In the genomic region with DNA sequence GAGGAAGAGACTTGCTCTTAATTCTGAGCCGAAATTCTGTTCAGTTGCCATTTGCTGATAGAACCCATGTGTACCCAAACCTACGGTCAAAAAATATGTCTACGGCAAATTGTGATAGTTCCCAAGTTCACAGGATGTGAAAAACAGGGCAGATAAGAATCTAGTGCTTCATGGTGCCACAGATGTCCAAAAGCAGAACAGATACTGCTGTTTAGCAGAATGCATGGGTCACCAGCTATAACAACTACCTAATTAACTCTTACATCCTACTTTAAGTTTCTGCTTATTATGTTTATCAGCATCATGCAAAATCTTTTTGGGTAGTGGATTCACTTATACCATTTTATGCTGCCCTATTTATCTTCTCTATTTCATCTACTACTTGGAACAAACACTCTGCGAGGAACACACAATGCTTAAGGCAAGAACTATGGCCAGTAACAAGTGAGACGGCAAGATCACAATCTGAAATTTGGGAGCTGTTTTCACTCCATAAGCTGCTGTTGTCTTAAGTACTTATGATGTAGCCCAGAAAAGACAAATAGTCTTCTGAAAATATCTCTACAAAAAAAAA, we compare ENCODE assay signal across 1 cellular context.
A peak's percentile ranks its signal among the peaks of the same experiment; 100 is the strongest.
TF ChIP-seq lines count a peak whose summit lies in the region.

No MANE protein-coding gene starts in this region.

TF ChIP-seq in SK-N-SH, 30 proteins besides CTCF, POLR2A, EP300 and RAD21 (continued from another document):
- TF ChIP-seq, protein P1, sequence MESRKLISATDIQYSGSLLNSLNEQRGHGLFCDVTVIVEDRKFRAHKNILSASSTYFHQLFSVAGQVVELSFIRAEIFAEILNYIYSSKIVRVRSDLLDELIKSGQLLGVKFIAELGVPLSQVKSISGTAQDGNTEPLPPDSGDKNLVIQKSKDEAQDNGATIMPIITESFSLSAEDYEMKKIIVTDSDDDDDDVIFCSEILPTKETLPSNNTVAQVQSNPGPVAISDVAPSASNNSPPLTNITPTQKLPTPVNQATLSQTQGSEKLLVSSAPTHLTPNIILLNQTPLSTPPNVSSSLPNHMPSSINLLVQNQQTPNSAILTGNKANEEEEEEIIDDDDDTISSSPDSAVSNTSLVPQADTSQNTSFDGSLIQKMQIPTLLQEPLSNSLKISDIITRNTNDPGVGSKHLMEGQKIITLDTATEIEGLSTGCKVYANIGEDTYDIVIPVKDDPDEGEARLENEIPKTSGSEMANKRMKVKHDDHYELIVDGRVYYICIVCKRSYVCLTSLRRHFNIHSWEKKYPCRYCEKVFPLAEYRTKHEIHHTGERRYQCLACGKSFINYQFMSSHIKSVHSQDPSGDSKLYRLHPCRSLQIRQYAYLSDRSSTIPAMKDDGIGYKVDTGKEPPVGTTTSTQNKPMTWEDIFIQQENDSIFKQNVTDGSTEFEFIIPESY (IDR thresholded peaks at IDR 0.05; ENCODE audit: borderline replicate concordance, low read depth) = no peak
- 0 out of 2 replicates have a peak, but pooled peaks have one; percentile 38 for TF ChIP-seq MXI1 (IDR thresholded peaks at IDR 0.05; ENCODE audit: low read depth, low read length)
- TF ChIP-seq, protein P2, sequence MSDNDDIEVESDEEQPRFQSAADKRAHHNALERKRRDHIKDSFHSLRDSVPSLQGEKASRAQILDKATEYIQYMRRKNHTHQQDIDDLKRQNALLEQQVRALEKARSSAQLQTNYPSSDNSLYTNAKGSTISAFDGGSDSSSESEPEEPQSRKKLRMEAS (IDR thresholded peaks at IDR 0.05; ENCODE audit: low read depth) = no peak
- TF ChIP-seq SMC3 (IDR thresholded peaks at IDR 0.05; ENCODE audit: low read depth, low read length) = no peak
- TF ChIP-seq JUND (IDR thresholded peaks at IDR 0.05) = no peak
- TF ChIP-seq GABPA (IDR thresholded peaks at IDR 0.05; ENCODE audit: low read depth) = no peak
- no peak for TF ChIP-seq ELF1 (IDR thresholded peaks at IDR 0.05)
- TF ChIP-seq TCF12 (IDR thresholded peaks at IDR 0.05) = peak; percentile 14; the same call in 1 of the 2 replicates
- no peak for TF ChIP-seq CHD2 (IDR thresholded peaks at IDR 0.05; ENCODE audit: low read length, partially characterized antibody)
- TF ChIP-seq, protein P3, sequence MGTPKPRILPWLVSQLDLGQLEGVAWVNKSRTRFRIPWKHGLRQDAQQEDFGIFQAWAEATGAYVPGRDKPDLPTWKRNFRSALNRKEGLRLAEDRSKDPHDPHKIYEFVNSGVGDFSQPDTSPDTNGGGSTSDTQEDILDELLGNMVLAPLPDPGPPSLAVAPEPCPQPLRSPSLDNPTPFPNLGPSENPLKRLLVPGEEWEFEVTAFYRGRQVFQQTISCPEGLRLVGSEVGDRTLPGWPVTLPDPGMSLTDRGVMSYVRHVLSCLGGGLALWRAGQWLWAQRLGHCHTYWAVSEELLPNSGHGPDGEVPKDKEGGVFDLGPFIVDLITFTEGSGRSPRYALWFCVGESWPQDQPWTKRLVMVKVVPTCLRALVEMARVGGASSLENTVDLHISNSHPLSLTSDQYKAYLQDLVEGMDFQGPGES (IDR thresholded peaks at IDR 0.05; ENCODE audit: low read depth, low read length) = no peak
- no peak for TF ChIP-seq FOXJ3 (CRISPR knock-in tag; IDR thresholded peaks at IDR 0.05)
- TF ChIP-seq, protein P4, sequence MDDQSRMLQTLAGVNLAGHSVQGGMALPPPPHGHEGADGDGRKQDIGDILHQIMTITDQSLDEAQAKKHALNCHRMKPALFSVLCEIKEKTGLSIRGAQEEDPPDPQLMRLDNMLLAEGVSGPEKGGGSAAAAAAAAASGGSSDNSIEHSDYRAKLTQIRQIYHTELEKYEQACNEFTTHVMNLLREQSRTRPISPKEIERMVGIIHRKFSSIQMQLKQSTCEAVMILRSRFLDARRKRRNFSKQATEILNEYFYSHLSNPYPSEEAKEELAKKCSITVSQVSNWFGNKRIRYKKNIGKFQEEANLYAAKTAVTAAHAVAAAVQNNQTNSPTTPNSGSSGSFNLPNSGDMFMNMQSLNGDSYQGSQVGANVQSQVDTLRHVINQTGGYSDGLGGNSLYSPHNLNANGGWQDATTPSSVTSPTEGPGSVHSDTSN (IDR thresholded peaks at IDR 0.05) = no peak
- no peak for TF ChIP-seq TEAD4 (IDR thresholded peaks at IDR 0.05; ENCODE audit: borderline replicate concordance, insufficient read depth)
- TF ChIP-seq, protein P5, sequence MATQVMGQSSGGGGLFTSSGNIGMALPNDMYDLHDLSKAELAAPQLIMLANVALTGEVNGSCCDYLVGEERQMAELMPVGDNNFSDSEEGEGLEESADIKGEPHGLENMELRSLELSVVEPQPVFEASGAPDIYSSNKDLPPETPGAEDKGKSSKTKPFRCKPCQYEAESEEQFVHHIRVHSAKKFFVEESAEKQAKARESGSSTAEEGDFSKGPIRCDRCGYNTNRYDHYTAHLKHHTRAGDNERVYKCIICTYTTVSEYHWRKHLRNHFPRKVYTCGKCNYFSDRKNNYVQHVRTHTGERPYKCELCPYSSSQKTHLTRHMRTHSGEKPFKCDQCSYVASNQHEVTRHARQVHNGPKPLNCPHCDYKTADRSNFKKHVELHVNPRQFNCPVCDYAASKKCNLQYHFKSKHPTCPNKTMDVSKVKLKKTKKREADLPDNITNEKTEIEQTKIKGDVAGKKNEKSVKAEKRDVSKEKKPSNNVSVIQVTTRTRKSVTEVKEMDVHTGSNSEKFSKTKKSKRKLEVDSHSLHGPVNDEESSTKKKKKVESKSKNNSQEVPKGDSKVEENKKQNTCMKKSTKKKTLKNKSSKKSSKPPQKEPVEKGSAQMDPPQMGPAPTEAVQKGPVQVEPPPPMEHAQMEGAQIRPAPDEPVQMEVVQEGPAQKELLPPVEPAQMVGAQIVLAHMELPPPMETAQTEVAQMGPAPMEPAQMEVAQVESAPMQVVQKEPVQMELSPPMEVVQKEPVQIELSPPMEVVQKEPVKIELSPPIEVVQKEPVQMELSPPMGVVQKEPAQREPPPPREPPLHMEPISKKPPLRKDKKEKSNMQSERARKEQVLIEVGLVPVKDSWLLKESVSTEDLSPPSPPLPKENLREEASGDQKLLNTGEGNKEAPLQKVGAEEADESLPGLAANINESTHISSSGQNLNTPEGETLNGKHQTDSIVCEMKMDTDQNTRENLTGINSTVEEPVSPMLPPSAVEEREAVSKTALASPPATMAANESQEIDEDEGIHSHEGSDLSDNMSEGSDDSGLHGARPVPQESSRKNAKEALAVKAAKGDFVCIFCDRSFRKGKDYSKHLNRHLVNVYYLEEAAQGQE (IDR thresholded peaks at IDR 0.05; ENCODE audit: low read depth, low read length) = no peak
- TF ChIP-seq MEF2A (IDR thresholded peaks at IDR 0.05; ENCODE audit: borderline replicate concordance, low read depth) = no peak
- no peak for TF ChIP-seq EZH2phosphoT487 (IDR thresholded peaks at IDR 0.05; ENCODE audit: borderline replicate concordance, low read depth)
- no peak for TF ChIP-seq NFIC (IDR thresholded peaks at IDR 0.05; ENCODE audit: borderline replicate concordance)
- peak; percentile 77 for TF ChIP-seq GATA2 (CRISPR knock-in tag; IDR thresholded peaks at IDR 0.05)
- no peak for TF ChIP-seq POLR2AphosphoS5 (IDR thresholded peaks at IDR 0.05; ENCODE audit: low read depth, low read length)
